ENCODE assay signal across 8 cellular contexts in genomic region chr1:54405894-54406293, GRCh38. TPM values are rescaled to one million over a fixed set of nuclear protein-coding genes. Genes with fewer than 3 reads are reported as not detected.
DNase-seq lines count a peak whose midpoint lies in the region; ATAC-seq and TF ChIP-seq lines count a peak whose summit lies in the region.

No MANE protein-coding gene starts in this region.

- H3K27me3 ChIP-seq in left lung (peaks cover 0 to 8% of the 10 kb centered on the region in 2 donors), thyroid gland (no peaks in the 10 kb centered on the region)

- H3K27ac ChIP-seq in left lung (peak overlapping the region in 1 of 2 donors; percentile 41), thyroid gland (no peak overlapping the region)

- no peak overlapping the region for H3K27ac Mint-ChIP-seq in activated T-cell treated with anti-CD3 and anti-CD28 coated beads, Interleukin-2, amount 50 U/mL, for 24 hours
- no peak overlapping the region for H3K27ac Mint-ChIP-seq in activated B cell treated with CpG ODN at 0.5 μM for 24 hours
- no peak overlapping the region for H3K27ac Mint-ChIP-seq in type B pancreatic cell

- H3K4me1 ChIP-seq in left lung (peaks cover 18 to 63% of the 10 kb centered on the region in 2 donors), thyroid gland (peaks cover 25 to 39% of the 10 kb centered on the region in 2 donors)

- no peaks in the 10 kb centered on the region for H3K9me3 Mint-ChIP-seq in activated T-cell treated with anti-CD3 and anti-CD28 coated beads, Interleukin-2, amount 50 U/mL, for 24 hours
- no peaks in the 10 kb centered on the region for H3K9me3 Mint-ChIP-seq in activated B cell treated with CpG ODN at 0.5 μM for 24 hours
- H3K9me3 Mint-ChIP-seq in type B pancreatic cell = no peaks in the 10 kb centered on the region

- no peak for TF ChIP-seq POLR2A in thyroid gland (IDR thresholded peaks at IDR 0.05)

- peak overlapping the region; percentile 38 for H3K4me3 Mint-ChIP-seq in activated T-cell treated with anti-CD3 and anti-CD28 coated beads, Interleukin-2, amount 50 U/mL, for 24 hours
- peak overlapping the region; percentile 55 for H3K4me3 Mint-ChIP-seq in activated B cell treated with CpG ODN at 0.5 μM for 24 hours
- peak overlapping the region; percentile 66 for H3K4me3 Mint-ChIP-seq in type B pancreatic cell

- DNase-seq in activated T-cell treated with anti-CD3 and anti-CD28 coated beads, Interleukin-2, amount 50 U/mL, for 24 hours = no peak
- no peak for DNase-seq in activated T-cell treated with anti-CD3 and anti-CD28 coated beads, Interleukin-2, amount 50 U/mL, for 1 hour
- DNase-seq in activated B cell treated with CpG ODN at 0.5 μM for 24 hours (no peak), left lung (peak in 1 of 2 donors; percentile 37), type B pancreatic cell (ENCODE audit: extremely low spot score, unreplicated experiment) (no peak), kidney glomerular epithelial cell (lab: John Stamatoyannopoulos, UW) (no peak), thyroid gland (no peak)

- peak overlapping the region; percentile 73 to 84 for H3K4me3 ChIP-seq in left lung
- peak overlapping the region in 1 of 3 donors; percentile 69 for H3K4me3 ChIP-seq in thyroid gland (replicated peaks in 1 of 3)

- intact Hi-C loops in activated B cell treated with CpG ODN at 0.5 μM for 24 hours (cut with micrococcal nuclease) (loop anchor here (1.0 to 5.0 kb wide), 6 partner anchors 284 to 519 kb away; partner anchors contain the start of genes IFT25, PARS2, TTC22 and TTC4), left lung (cut with DNase I) (loop anchor here in 1 of 2 donors (5.0 to 10.0 kb wide), 2 partner anchors 81 to 91 kb away; no protein-coding TSS in a partner anchor), thyroid gland (cut with DNase I) (loop anchor here (5.0 kb wide), 2 partner anchors 134 to 284 kb away; no protein-coding TSS in a partner anchor)

- H3K27me3 Mint-ChIP-seq in activated T-cell treated with anti-CD3 and anti-CD28 coated beads, Interleukin-2, amount 50 U/mL, for 24 hours = no peaks in the 10 kb centered on the region
- H3K27me3 Mint-ChIP-seq in activated B cell treated with CpG ODN at 0.5 μM for 24 hours = no peaks in the 10 kb centered on the region
- H3K27me3 Mint-ChIP-seq in type B pancreatic cell = no peaks in the 10 kb centered on the region

- ATAC-seq in activated B cell treated with CpG ODN at 0.5 μM for 24 hours (ENCODE audit: low read depth) (no peak), left lung (no peak), HG03135 (IDR thresholded peaks at IDR 0.05; ENCODE audit: unreplicated experiment) (no peak)

- no peaks in the 10 kb centered on the region for H3K9me3 ChIP-seq in left lung
- no peaks in the 10 kb centered on the region for H3K9me3 ChIP-seq in thyroid gland

- TF ChIP-seq CTCF in activated B cell treated with CpG ODN at 0.5 μM for 24 hours (IDR thresholded peaks at IDR 0.05) (no peak), left lung (IDR thresholded peaks at IDR 0.05) (no peak), type B pancreatic cell (conservative IDR thresholded peaks at IDR 0.05) (no peak), thyroid gland (IDR thresholded peaks at IDR 0.05) (no peak)

- peaks cover 36% of the 10 kb centered on the region for H3K36me3 Mint-ChIP-seq in activated T-cell treated with anti-CD3 and anti-CD28 coated beads, Interleukin-2, amount 50 U/mL, for 24 hours (ENCODE audit: low read depth)
- H3K36me3 Mint-ChIP-seq in activated B cell treated with CpG ODN at 0.5 μM for 24 hours (ENCODE audit: low read depth) (peaks cover 15% of the 10 kb centered on the region), type B pancreatic cell (peaks cover 31% of the 10 kb centered on the region)

- POLR2A ChIA-PET in activated B cell treated with CpG ODN at 0.5 μM for 24 hours (lab: Charles Lee) = interaction anchor here (0.6 to 3.4 kb wide), 8 partner anchors 45 to 460 kb away, joined by 3 to 108 read pairs (median 10); partner anchors contain the start of genes CYB5RL, IFT25, LRRC42 and MRPL37

- peaks cover 0 to 11% of the 10 kb centered on the region in 2 donors for H3K36me3 ChIP-seq in left lung
- H3K36me3 ChIP-seq in thyroid gland = peaks cover 5 to 6% of the 10 kb centered on the region in 2 donors

- WGBS in thyroid gland, 2 donors = 3% methylated on average over 6 of the region's 58 CpGs; no CpG with 5 or more reads in 1 of the 2 donors

- peaks cover 73% of the 10 kb centered on the region for H3K4me1 Mint-ChIP-seq in activated T-cell treated with anti-CD3 and anti-CD28 coated beads, Interleukin-2, amount 50 U/mL, for 24 hours (ENCODE audit: low read depth)
- peaks cover 49% of the 10 kb centered on the region for H3K4me1 Mint-ChIP-seq in activated B cell treated with CpG ODN at 0.5 μM for 24 hours
- H3K4me1 Mint-ChIP-seq in type B pancreatic cell (ENCODE audit: unreplicated experiment) = peaks cover 70% of the 10 kb centered on the region

- CTCF ChIA-PET in activated B cell treated with CpG ODN at 0.5 μM for 24 hours (lab: Charles Lee) = interaction anchor here (0.6 to 2.5 kb wide), 3 partner anchors 11 to 83 kb away, joined by 3 to 37 read pairs (median 3); no protein-coding TSS in a partner anchor

RNA-seq across cellular contexts. Expression of gene SSBP3, which starts 0.3 kb away (rescaled TPM):
- total RNA-seq in activated B cell treated with CpG ODN at 0.5 μM for 24 hours (23.1 and 29.7 TPM in 2 replicates), left lung (10 to 100 TPM; 33.0 to 35.2 TPM), type B pancreatic cell (ENCODE audit: low replicate concordance) (69.5 and 129 TPM in 2 replicates), thyroid gland (10 to 100 TPM; 15.4 to 23.0 (median 18.2) TPM)
